In the genomic region with DNA sequence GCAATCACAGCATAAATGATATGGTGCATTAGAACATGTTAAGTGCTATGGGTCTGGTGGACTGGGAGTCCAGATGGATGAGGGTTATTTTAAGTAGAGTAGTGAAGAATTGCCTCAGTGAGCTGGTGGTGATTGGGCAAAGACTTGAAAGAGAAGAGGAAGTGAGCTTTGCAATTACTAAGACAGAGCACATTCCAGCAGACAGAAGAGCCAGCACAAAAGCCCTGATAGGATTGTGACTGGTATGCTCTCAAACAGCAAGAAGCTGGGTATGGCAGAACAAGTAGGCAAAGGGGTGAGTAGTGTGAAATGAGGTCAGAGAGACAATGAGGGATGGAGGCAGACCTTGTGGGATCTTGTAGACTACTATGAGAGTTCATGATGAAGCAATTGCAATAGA, we compare ENCODE assay signal across 11 cellular contexts. TPM values are rescaled to one million over a fixed set of nuclear protein-coding genes. Genes with fewer than 3 reads are reported as not detected.
DNase-seq lines count a peak whose midpoint lies in the region; ATAC-seq, FAIRE-seq and TF ChIP-seq lines count a peak whose summit lies in the region.
"Had no signal": no experiment of that assay in that cellular context is flagged by ENCODE, and none has a peak within 500 bp of the region (broad histone marks: within the 10 kb centered on the region; RNA-seq: fewer than 3 reads in every experiment).

No MANE protein-coding gene starts in this region.

- H2BK120ac ChIP-seq in H1 (replicated peaks; ENCODE audit: low read depth, low read length): no peak overlapping the region

- no peak overlapping the region for H3K14ac ChIP-seq in H1 (ENCODE audit: insufficient read length)

- H3K4me1 ChIP-seq in H1 (replicated peaks in 1 of 4; ENCODE audit: control insufficient read depth in 3 of 4, insufficient read depth in 4 of 4, low read length in 3 of 4): no peaks in the 10 kb centered on the region; a peak in 1 of 7 replicates

- H3K56ac ChIP-seq in H1 (replicated peaks; ENCODE audit: insufficient read length, low read depth, low read length): no peak overlapping the region

- H3K79me2 ChIP-seq in H1 (ENCODE audit: control insufficient read depth in 1 of 2, insufficient read depth in 2 of 2, low read length in 2 of 2): no peaks in the 10 kb centered on the region

- DNase-seq in GM03348 (ENCODE audit: low spot score) (peak; percentile 48), NOMO-1 treated with dmso at 0.1 percent for 144 hours (lab: John Stamatoyannopoulos, UW; ENCODE audit: unreplicated experiment) (peak; percentile 74), H1 (ENCODE audit: low read depth in 1 of 2, low spot score in 2 of 2) (no peak), myocyte (ENCODE audit: low read depth) (peak; percentile 32), immature natural killer cell (no peak), SHP77 treated with DMSO at 0.1 percent for 48 hours (lab: John Stamatoyannopoulos, UW) (no peak)
- DNase-seq: NCI-H446, pancreas, T-helper 9 cell had no signal

- no peaks in the 10 kb centered on the region for H3K23me2 ChIP-seq in H1 (ENCODE audit: low read depth, low read length)

- no peak overlapping the region for H2BK12ac ChIP-seq in H1 (ENCODE audit: low read depth, low read length)

- H3K18ac ChIP-seq in H1 (ENCODE audit: extremely low read depth, low read length): no peak overlapping the region

- no peaks in the 10 kb centered on the region for H3K79me1 ChIP-seq in H1 (ENCODE audit: low read depth, low read length)

- no peaks in the 10 kb centered on the region for H3K36me3 ChIP-seq in H1 (ENCODE audit: control insufficient read depth in 2 of 4, insufficient read depth in 4 of 4, low read length in 3 of 4)
- H3K36me3 ChIP-seq: pancreas had no signal

- no peak overlapping the region for H4K91ac ChIP-seq in H1 (replicated peaks; ENCODE audit: insufficient read length, low read length)

- TF ChIP-seq CTCF in H1 (IDR thresholded peaks at IDR 0.05; ENCODE audit: control extremely low read depth in 1 of 3, insufficient read depth in 1 of 3, low read depth in 1 of 3, low read length in 3 of 3): no peak

- H3K36me3 Mint-ChIP-seq in immature natural killer cell: peaks cover 27 to 47% (median 35%) of the 10 kb centered on the region in 3 donors

- H3K23ac ChIP-seq in H1 (ENCODE audit: insufficient read length): no peak overlapping the region

- H4K20me1 ChIP-seq in H1 (replicated peaks in 1 of 2; ENCODE audit: control insufficient read depth in 1 of 2, insufficient read depth in 2 of 2, low read length in 2 of 2): no peaks in the 10 kb centered on the region

- H3K4me3 Mint-ChIP-seq in immature natural killer cell: no peak overlapping the region

- H4K8ac ChIP-seq in H1 (ENCODE audit: extremely low read depth, insufficient read depth, low read length): no peak overlapping the region

- no peak overlapping the region for H3K4me2 ChIP-seq in H1 (ENCODE audit: insufficient read depth in 1 of 2, low read depth in 2 of 2, low read length in 2 of 2)

- peaks cover 0 to 2% (median 0%) of the 10 kb centered on the region in 3 donors for H3K27me3 Mint-ChIP-seq in immature natural killer cell (ENCODE audit: low read depth in 3 of 3)

- TF ChIP-seq POLR2A in H1 (IDR thresholded peaks at IDR 0.05; ENCODE audit: control extremely low read depth in 1 of 2, low read depth in 2 of 2, low read length in 2 of 2): no peak

- no peak for FAIRE-seq in H1 (lab: Jason Lieb, UNC)
- FAIRE-seq: pancreas had no signal

- POLR2A ChIA-PET in H1 (lab: Charles Lee; ENCODE audit: partially characterized antibody): interaction anchor here (1.2 kb wide), 1 partner anchor 11 kb away, joined by 3 read pairs; no protein-coding TSS in a partner anchor

- TF ChIP-seq EP300 in H1 (IDR thresholded peaks at IDR 0.05; ENCODE audit: borderline replicate concordance in 1 of 2, low read depth in 2 of 2, low read length in 2 of 2): no peak

- H3K9me3 ChIP-seq in H1 (ENCODE audit: insufficient read depth in 2 of 2, low read depth in 1 of 2, low read length in 1 of 2): no peaks in the 10 kb centered on the region
- H3K9me3 ChIP-seq: pancreas had no signal

- no peak overlapping the region for H4K5ac ChIP-seq in H1 (ENCODE audit: insufficient read length, low read depth, low read length)

- ATAC-seq in HG02970 (IDR thresholded peaks at IDR 0.05; ENCODE audit: low FRiP score, unreplicated experiment): no peak
- no peak for ATAC-seq in activated CD4-positive, CD25-positive, alpha-beta regulatory T cell treated with anti-CD3 and anti-CD28 coated beads, Interleukin-2, amount 50 U/mL, for 24 hours

- H2BK5ac ChIP-seq in H1 (ENCODE audit: low read depth, low read length): no peak overlapping the region

- no peaks in the 10 kb centered on the region for H3K27me3 ChIP-seq in H1 (replicated peaks in 1 of 4; ENCODE audit: control insufficient read depth in 3 of 4, extremely low read depth in 1 of 4, insufficient read depth in 3 of 4, low read length in 3 of 4)
- H3K27me3 ChIP-seq: pancreas had no signal

- peaks cover 0 to 1% of the 10 kb centered on the region in 2 donors for H3K4me1 Mint-ChIP-seq in immature natural killer cell

- H2BK15ac ChIP-seq in H1 (ENCODE audit: low read length): no peak overlapping the region

- no peak overlapping the region for H3K27ac ChIP-seq in H1 (ENCODE audit: low read depth, low read length)
- H3K27ac ChIP-seq: pancreas had no signal

- CTCF ChIA-PET in H1 (lab: Charles Lee; ENCODE audit: partially characterized antibody): interaction anchor here (0.6 to 2.2 kb wide), 5 partner anchors 23 to 984 kb away, joined by 3 to 12 read pairs (median 4); no protein-coding TSS in a partner anchor

- no peak overlapping the region for H3K4ac ChIP-seq in H1 (replicated peaks; ENCODE audit: insufficient read length, low read depth, low read length)

- H3K4me3 ChIP-seq in H1 (ENCODE audit: extremely low read depth in 1 of 4, insufficient read depth in 2 of 4, low read depth in 3 of 4, low read length in 4 of 4): no peak overlapping the region
- H3K4me3 ChIP-seq: pancreas had no signal

- no peak for TF ChIP-seq RAD21 in H1 (IDR thresholded peaks at IDR 0.05 in 1 of 2, conservative IDR thresholded peaks at IDR 0.05 in 1 of 2; ENCODE audit: low read depth in 2 of 2, low read length in 2 of 2)

- no peak overlapping the region for H3K27ac Mint-ChIP-seq in immature natural killer cell

- no peak overlapping the region for H2AFZ ChIP-seq in H1 (ENCODE audit: low read length)

- no peak overlapping the region for H2AK5ac ChIP-seq in H1 (ENCODE audit: low read depth, low read length)

- H3K9me3 Mint-ChIP-seq in immature natural killer cell: no peaks in the 10 kb centered on the region

- no peak overlapping the region for H2BK20ac ChIP-seq in H1 (ENCODE audit: low read length)

- peak overlapping the region in 1 of 4 experiments; percentile 24; a peak in 1 of 7 replicates for H3K9ac ChIP-seq in H1 (replicated peaks in 1 of 4; ENCODE audit: extremely low read depth in 1 of 4, low read depth in 3 of 4, low read length in 3 of 4)

TF ChIP-seq in H1, 55 proteins besides CTCF, POLR2A, EP300 and RAD21:
- TF ChIP-seq TEAD4 (IDR thresholded peaks at IDR 0.05; ENCODE audit: low read depth, low read length) (peak; percentile 54), SRF (IDR thresholded peaks at IDR 0.05; ENCODE audit: low read depth, low read length) (no peak)

RNA-seq across cellular contexts. Expression of gene ACKR4, which starts 2.0 kb away (rescaled TPM):
- total RNA-seq in H1 (2021; fragmentation: NEBNext Ultra II Directional; extraction: Animal tissue kit (Norgen Biotek cat#: 25700)): not detected in 2 replicates
- polyA plus RNA-seq in H1 (2011; rRNA removed): not detected in 2 replicates
- polyA plus RNA-seq in H1 (2011; cell fraction: cytosol; rRNA removed): not detected
- polyA plus RNA-seq in H1 (2011; cell fraction: nucleus; rRNA removed): not detected
- 0.20 to 0.39 TPM (median 0.22 TPM) in 3 of 4 replicates, not detected in the other for polyA plus RNA-seq in H1 (2012, experiment 1 of 2)
- not detected for polyA plus RNA-seq in H1 (2012, experiment 2 of 2)
- not detected for polyA plus RNA-seq in H1 (2013, experiment 1 of 2)
- not detected for polyA plus RNA-seq in H1 (2013, experiment 2 of 2)
- polyA minus RNA-seq in H1 (2011; rRNA and poly(A)+ RNA removed): not detected in 2 replicates
- not detected for polyA minus RNA-seq in H1 (2011; cell fraction: cytosol; rRNA and poly(A)+ RNA removed)
- not detected for polyA minus RNA-seq in H1 (2011; cell fraction: nucleus; rRNA and poly(A)+ RNA removed)
- total RNA-seq in myocyte: not detected in 2 replicates
- 0.29 TPM for polyA plus RNA-seq in myocyte (2012)
- under 1 TPM in 2 of 3 donors, not detected in 1; 0.10 to 0.12 TPM for polyA plus RNA-seq in immature natural killer cell

Comparison
In these comparisons a context has a peak if more than half of its experiments do, and no peak if none do; other contexts are left out.
1. DNase-seq: peak in GM03348 (single experiment), NOMO-1 treated with dmso at 0.1 percent for 144 hours (single experiment) and myocyte (single experiment); none in H1 (0 of 2), immature natural killer cell (0 of 3) and SHP77 treated with DMSO at 0.1 percent for 48 hours (single experiment).